Comparison of ENCODE assay signal across 26 cellular contexts in the genomic region with DNA sequence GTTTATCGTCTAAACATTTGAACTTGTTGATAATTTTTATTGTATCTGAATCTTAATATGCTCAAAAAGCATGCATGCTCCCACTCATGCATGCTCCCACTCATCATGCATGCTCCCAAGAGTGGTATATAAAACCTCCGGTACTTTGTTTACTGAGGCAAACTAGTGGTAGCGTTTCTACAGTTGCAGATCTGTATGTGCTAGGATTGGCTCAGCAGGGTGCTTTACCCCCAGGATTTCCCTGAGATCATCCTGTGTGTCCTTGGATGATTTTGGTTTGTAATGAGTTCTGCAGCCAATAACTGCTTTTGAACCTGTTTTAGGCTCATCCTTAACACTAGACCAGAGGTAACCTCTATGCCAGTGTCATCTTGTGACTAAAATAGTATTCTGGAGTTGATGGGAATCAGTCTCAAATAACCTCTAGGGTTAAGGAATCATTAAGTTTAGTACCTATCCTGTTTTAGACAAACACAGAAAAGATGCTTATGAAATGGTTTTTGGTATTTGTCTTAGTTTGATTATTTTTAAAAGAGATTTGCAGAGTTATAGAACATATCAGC. TPM values are rescaled to one million over a fixed set of nuclear protein-coding genes. Genes with fewer than 3 reads are reported as not detected.
DNase-seq lines count a peak whose midpoint lies in the region; ATAC-seq, FAIRE-seq and TF ChIP-seq lines count a peak whose summit lies in the region.
"Had no signal": no experiment of that assay in that cellular context is flagged by ENCODE, and none has a peak within 500 bp of the region (broad histone marks: within the 10 kb centered on the region; RNA-seq: fewer than 3 reads in every experiment).

No MANE protein-coding gene starts in this region.

- FAIRE-seq in GM19239 (lab: Jason Lieb, UNC), result no peak
- FAIRE-seq: GM12892 had no signal

- H3K9me2 ChIP-seq in OCI-LY1 (ENCODE audit: low read depth, low read length), result no peaks in the 10 kb centered on the region

- H3K4me2 ChIP-seq in OCI-LY1 (ENCODE audit: low read length), result peak overlapping the region; percentile 23; the same call in 1 of the 2 replicates

- H3K27ac Mint-ChIP-seq in memory B cell, result peak overlapping the region; percentile 89
- H3K27ac Mint-ChIP-seq in activated CD8-positive, alpha-beta memory T cell treated with anti-CD3 and anti-CD28 coated beads, Interleukin-2, amount 10 ng/mL, durations not matched to agents 7 days and 5 days, result no peak overlapping the region
- H3K27ac Mint-ChIP-seq: activated CD8-positive, alpha-beta T cell treated with anti-CD3 and anti-CD28 coated beads, Interleukin-2, amount 10 ng/mL, durations not matched to agents 7 days and 5 days; activated naive CD4-positive, alpha-beta T cell treated with anti-CD3 and anti-CD28 coated beads for 36 hours; activated T-cell treated with anti-CD3 and anti-CD28 coated beads, Interleukin-2, amount 50 U/mL, for 24 hours had no signal

- no peaks in the 10 kb centered on the region for H3K9me3 ChIP-seq in OCI-LY1 (ENCODE audit: low read length)
- H3K9me3 ChIP-seq: neutrophil, vagina had no signal

- peaks cover 50% of the 10 kb centered on the region for H3K4me1 ChIP-seq in OCI-LY1 (ENCODE audit: insufficient read depth, low read length, severe bottlenecking)

- H3K27me3 ChIP-seq in OCI-LY1 (ENCODE audit: insufficient read depth, low read length), result no peaks in the 10 kb centered on the region
- H3K27me3 ChIP-seq: dorsolateral prefrontal cortex, neutrophil, vagina had no signal

- no peaks in the 10 kb centered on the region for H3K27me3 Mint-ChIP-seq in memory B cell
- no peaks in the 10 kb centered on the region for H3K27me3 Mint-ChIP-seq in activated CD8-positive, alpha-beta memory T cell treated with anti-CD3 and anti-CD28 coated beads, Interleukin-2, amount 10 ng/mL, durations not matched to agents 7 days and 5 days
- H3K27me3 Mint-ChIP-seq: activated T-cell treated with anti-CD3 and anti-CD28 coated beads, Interleukin-2, amount 50 U/mL, for 24 hours had no signal

- H3K9me3 Mint-ChIP-seq in memory B cell, result no peaks in the 10 kb centered on the region
- H3K9me3 Mint-ChIP-seq in activated CD8-positive, alpha-beta memory T cell treated with anti-CD3 and anti-CD28 coated beads, Interleukin-2, amount 10 ng/mL, durations not matched to agents 7 days and 5 days (ENCODE audit: low read depth), result no peaks in the 10 kb centered on the region

- ATAC-seq in memory B cell (ENCODE audit: low read depth), result no peak
- no peak for ATAC-seq in activated CD8-positive, alpha-beta memory T cell treated with anti-CD3 and anti-CD28 coated beads, Interleukin-2, amount 10 ng/mL, durations not matched to agents 7 days and 5 days
- ATAC-seq in GM18517 (IDR thresholded peaks at IDR 0.05; ENCODE audit: unreplicated experiment), result no peak
- ATAC-seq: activated CD4-positive, CD25-positive, alpha-beta regulatory T cell treated with anti-CD3 and anti-CD28 coated beads, Interleukin-2, amount 50 U/mL, for 24 hours; activated CD8-positive, alpha-beta T cell treated with anti-CD3 and anti-CD28 coated beads, Interleukin-2, amount 10 ng/mL, durations not matched to agents 7 days and 5 days had no signal

- POLR2A ChIA-PET in HEK293T (lab: Yijun Ruan, JAX), result interaction anchor here (1.0 kb wide), 1 partner anchor 18 kb away, joined by 3 read pairs; no protein-coding TSS in a partner anchor

- peak overlapping the region; percentile 21 for H3K4me3 Mint-ChIP-seq in memory B cell
- H3K4me3 Mint-ChIP-seq in activated CD8-positive, alpha-beta memory T cell treated with anti-CD3 and anti-CD28 coated beads, Interleukin-2, amount 10 ng/mL, durations not matched to agents 7 days and 5 days, result no peak overlapping the region
- H3K4me3 Mint-ChIP-seq: activated CD8-positive, alpha-beta T cell treated with anti-CD3 and anti-CD28 coated beads, Interleukin-2, amount 10 ng/mL, durations not matched to agents 7 days and 5 days; activated naive CD4-positive, alpha-beta T cell treated with anti-CD3 and anti-CD28 coated beads for 36 hours; activated T-cell treated with anti-CD3 and anti-CD28 coated beads, Interleukin-2, amount 50 U/mL, for 24 hours had no signal

- H3K36me3 ChIP-seq in OCI-LY1 (ENCODE audit: insufficient read depth, low read length), result peaks cover 4% of the 10 kb centered on the region; the same call in 1 of the 2 replicates
- H3K36me3 ChIP-seq: neutrophil, vagina had no signal

- peaks cover 44% of the 10 kb centered on the region for H3K79me2 ChIP-seq in OCI-LY1 (ENCODE audit: insufficient read depth, low read length)

- no peak for TF ChIP-seq CTCF in OCI-LY1 (IDR thresholded peaks at IDR 0.05; ENCODE audit: low read length)

- CTCF ChIA-PET in HEK293T (lab: Yijun Ruan, JAX), result no interaction called here
- CTCF ChIA-PET in activated CD8-positive, alpha-beta memory T cell treated with anti-CD3 and anti-CD28 coated beads, Interleukin-2, amount 10 ng/mL, durations not matched to agents 7 days and 5 days (lab: Charles Lee), result no interaction called here

- no peak overlapping the region for H2AFZ ChIP-seq in OCI-LY1 (ENCODE audit: low read length)

- no peak overlapping the region for H3K4me3 ChIP-seq in OCI-LY1 (ENCODE audit: low read depth, low read length, poor library complexity, severe bottlenecking)
- H3K4me3 ChIP-seq: dorsolateral prefrontal cortex, vagina had no signal

- no peaks in the 10 kb centered on the region for H4K20me1 ChIP-seq in OCI-LY1 (ENCODE audit: insufficient read depth, low read length)

- DNase-seq in DMS53 (lab: John Stamatoyannopoulos, UW), result peak; percentile 47
- no peak for DNase-seq in DMS53 treated with DMSO at 0.1 percent for 48 hours (lab: John Stamatoyannopoulos, UW; ENCODE audit: unreplicated experiment)
- DNase-seq in HEK293T (ENCODE audit: extremely low spot score), result peak; percentile 9
- DNase-seq in memory B cell (ENCODE audit: low spot score in 2 of 2), result no peak
- DNase-seq in activated CD8-positive, alpha-beta memory T cell treated with anti-CD3 and anti-CD28 coated beads, Interleukin-2, amount 10 ng/mL, durations not matched to agents 7 days and 5 days, result no peak
- no peak for DNase-seq in GM19239 (ENCODE audit: insufficient read length, low spot score)
- DNase-seq: 8988T; activated CD8-positive, alpha-beta T cell treated with anti-CD3 and anti-CD28 coated beads, Interleukin-2, amount 10 ng/mL, durations not matched to agents 7 days and 5 days; activated naive CD4-positive, alpha-beta T cell treated with anti-CD3 and anti-CD28 coated beads for 36 hours; activated T-cell treated with anti-CD3 and anti-CD28 coated beads, Interleukin-2, amount 50 U/mL, for 24 hours; dorsolateral prefrontal cortex; GOT3; NCI-H1092; NCI-H2171 treated with DMSO at 0.1 percent for 48 hours; NK-92 treated with Interleukin-12 subunit alpha and Interleukin-12 subunit beta, amount 100 ng/mL, for 24 hours; retina; stimulated activated CD4-positive, alpha-beta T cell treated with anti-CD3 and anti-CD28 coated beads, Interleukin-12 subunit alpha, Interleukin-12 subunit beta, amount 100 ng/mL, for 4 hours; substantia nigra; T1000 had no signal

- H3K36me3 Mint-ChIP-seq in memory B cell, result peaks cover 12% of the 10 kb centered on the region
- peaks cover 17% of the 10 kb centered on the region for H3K36me3 Mint-ChIP-seq in activated CD8-positive, alpha-beta memory T cell treated with anti-CD3 and anti-CD28 coated beads, Interleukin-2, amount 10 ng/mL, durations not matched to agents 7 days and 5 days

- no peak overlapping the region; the same call in 1 of the 2 replicates for H3K9ac ChIP-seq in OCI-LY1 (ENCODE audit: low read length)

- H3K4me1 Mint-ChIP-seq in memory B cell, result peaks cover 21% of the 10 kb centered on the region
- peaks cover 8% of the 10 kb centered on the region for H3K4me1 Mint-ChIP-seq in activated CD8-positive, alpha-beta memory T cell treated with anti-CD3 and anti-CD28 coated beads, Interleukin-2, amount 10 ng/mL, durations not matched to agents 7 days and 5 days

- no peaks in the 10 kb centered on the region for H3F3A ChIP-seq in OCI-LY1 (ENCODE audit: insufficient read depth, low read length)

- H3K27ac ChIP-seq in OCI-LY1 (ENCODE audit: low read depth, low read length, poor library complexity, severe bottlenecking), result peak overlapping the region; percentile 1
- H3K27ac ChIP-seq: dorsolateral prefrontal cortex, epithelial cell of prostate, neutrophil, vagina had no signal

TF ChIP-seq in HEK293T, 16 proteins besides CTCF, POLR2A, EP300 and RAD21:
- TF ChIP-seq BHLHE40 (IDR thresholded peaks at IDR 0.05; ENCODE audit: borderline replicate concordance), result no peak
- TF ChIP-seq CTBP1 (IDR thresholded peaks at IDR 0.05; ENCODE audit: borderline replicate concordance), result no peak
- TF ChIP-seq FOXM1 (IDR thresholded peaks at IDR 0.05; ENCODE audit: borderline replicate concordance), result no peak
- TF ChIP-seq HDGF (IDR thresholded peaks at IDR 0.05; ENCODE audit: borderline replicate concordance), result no peak
- TF ChIP-seq SUZ12 (IDR thresholded peaks at IDR 0.05), result no peak
- no peak for TF ChIP-seq FOXK2 (IDR thresholded peaks at IDR 0.05)
- TF ChIP-seq TARDBP (IDR thresholded peaks at IDR 0.05), result no peak
- TF ChIP-seq ZNF384 (IDR thresholded peaks at IDR 0.05), result no peak
- no peak for TF ChIP-seq SP1 (IDR thresholded peaks at IDR 0.05)
- TF ChIP-seq, protein P1, sequence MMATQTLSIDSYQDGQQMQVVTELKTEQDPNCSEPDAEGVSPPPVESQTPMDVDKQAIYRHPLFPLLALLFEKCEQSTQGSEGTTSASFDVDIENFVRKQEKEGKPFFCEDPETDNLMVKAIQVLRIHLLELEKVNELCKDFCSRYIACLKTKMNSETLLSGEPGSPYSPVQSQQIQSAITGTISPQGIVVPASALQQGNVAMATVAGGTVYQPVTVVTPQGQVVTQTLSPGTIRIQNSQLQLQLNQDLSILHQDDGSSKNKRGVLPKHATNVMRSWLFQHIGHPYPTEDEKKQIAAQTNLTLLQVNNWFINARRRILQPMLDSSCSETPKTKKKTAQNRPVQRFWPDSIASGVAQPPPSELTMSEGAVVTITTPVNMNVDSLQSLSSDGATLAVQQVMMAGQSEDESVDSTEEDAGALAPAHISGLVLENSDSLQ (IDR thresholded peaks at IDR 0.05), result no peak
- no peak for TF ChIP-seq FOXA1 (IDR thresholded peaks at IDR 0.05)
- TF ChIP-seq ARNT (IDR thresholded peaks at IDR 0.05), result no peak
- TF ChIP-seq LEF1 (IDR thresholded peaks at IDR 0.05; ENCODE audit: borderline replicate concordance), result no peak
- TF ChIP-seq NFRKB (IDR thresholded peaks at IDR 0.05), result no peak
- TF ChIP-seq L3MBTL2 (conservative IDR thresholded peaks at IDR 0.05), result no peak
- no peak for TF ChIP-seq ELF4 (IDR thresholded peaks at IDR 0.05)
TF ChIP-seq in HEK293T: peak in this region for 0.

RNA-seq across cellular contexts. Expression of gene PHTF2, which starts 40.4 kb away (rescaled TPM):
- total RNA-seq in activated CD8-positive, alpha-beta memory T cell treated with anti-CD3 and anti-CD28 coated beads, Interleukin-2, amount 10 ng/mL, durations not matched to agents 7 days and 5 days, result 10 to 100 TPM; 41.5 to 56.4 TPM

RNA-seq across cellular contexts. Expression of gene TMEM60, which starts 40.8 kb away (rescaled TPM):
- total RNA-seq in activated CD8-positive, alpha-beta memory T cell treated with anti-CD3 and anti-CD28 coated beads, Interleukin-2, amount 10 ng/mL, durations not matched to agents 7 days and 5 days, result 10 to 100 TPM; 13.2 to 19.4 TPM

Comparison
In these comparisons a context has a peak if more than half of its experiments do, and no peak if none do; other contexts are left out.
1. DNase-seq: peak in DMS53 (single experiment) and HEK293T (single experiment); none in DMS53 treated with DMSO at 0.1 percent for 48 hours (single experiment), memory B cell (0 of 2), activated CD8-positive, alpha-beta memory T cell treated with anti-CD3 and anti-CD28 coated beads, Interleukin-2, amount 10 ng/mL, durations not matched to agents 7 days and 5 days (single experiment) and GM19239 (single experiment).